13 cellular contexts compared by ENCODE assay signal in genomic region chr7:98423043-98423442, GRCh38. TPM values are rescaled to one million over a fixed set of nuclear protein-coding genes. Genes with fewer than 3 reads are reported as not detected.
DNase-seq lines count a peak whose midpoint lies in the region; ATAC-seq and TF ChIP-seq lines count a peak whose summit lies in the region.
"Had no signal": no experiment of that assay in that cellular context is flagged by ENCODE, and none has a peak within 500 bp of the region (broad histone marks: within the 10 kb centered on the region; RNA-seq: fewer than 3 reads in every experiment).

No MANE protein-coding gene starts in this region.

- no peaks in the 10 kb centered on the region for H3K27me3 ChIP-seq in foreskin keratinocyte

- DNase-seq in NCI-H2107 treated with DMSO at 0.1 percent for 48 hours (lab: John Stamatoyannopoulos, UW; ENCODE audit: unreplicated experiment) (peak; percentile 7), NCI-H2107 (lab: John Stamatoyannopoulos, UW) (no peak), KBM-7 (peak; percentile 24), RPMI7951 (ENCODE audit: low read depth) (peak; percentile 70), foreskin keratinocyte (peak in 1 of 2 donors; percentile 32)
- DNase-seq: anterior cingulate cortex, endodermal cell, GDM1, psoas muscle had no signal

- H3K27ac ChIP-seq in foreskin keratinocyte = no peak overlapping the region
- H3K27ac ChIP-seq: psoas muscle, VCaP had no signal

- ATAC-seq in foreskin keratinocyte (peak; percentile 16), GM21786 (IDR thresholded peaks at IDR 0.05; ENCODE audit: unreplicated experiment) (no peak), HG03139 (IDR thresholded peaks at IDR 0.05; ENCODE audit: unreplicated experiment) (no peak), HG02970 (IDR thresholded peaks at IDR 0.05; ENCODE audit: low FRiP score, unreplicated experiment) (no peak)
- ATAC-seq: psoas muscle had no signal

- in situ Hi-C loops in KBM-7 (cut with MboI; ENCODE audit: low pct_unique_long_range_greater_than_20kb, low sequenced_read_pairs) = loop anchor here (10.0 kb wide), 1 partner anchor 422 kb away; no protein-coding TSS in a partner anchor

- TF ChIP-seq CTCF in foreskin keratinocyte (conservative IDR thresholded peaks at IDR 0.05) = no peak

- peaks cover 12% of the 10 kb centered on the region for H3K4me1 ChIP-seq in foreskin keratinocyte
- H3K4me1 ChIP-seq: psoas muscle had no signal

RNA-seq across cellular contexts. Expression of gene BAIAP2L1, which starts 22.2 kb away (rescaled TPM):
- total RNA-seq in RPMI7951 (2014; rRNA removed; shearing (Covaris generic)) = 7.1 and 9.4 TPM in 2 replicates
- total RNA-seq in foreskin keratinocyte = 38.0 and 47.6 TPM in 2 replicates
- polyA plus RNA-seq in foreskin keratinocyte = 29.5 and 34.8 TPM in 2 replicates
